ENCODE assay signal across 10 cellular contexts in genomic region chr13:46866150-46866549, GRCh38. TPM values are rescaled to one million over a fixed set of nuclear protein-coding genes. Genes with fewer than 3 reads are reported as not detected.
A peak's percentile ranks its signal among the peaks of the same experiment; 100 is the strongest.
DNase-seq lines count a peak whose midpoint lies in the region; ATAC-seq and TF ChIP-seq lines count a peak whose summit lies in the region.
"Had no signal": no experiment of that assay in that cellular context is flagged by ENCODE, and none has a peak within 500 bp of the region (broad histone marks: within the 10 kb centered on the region; RNA-seq: fewer than 3 reads in every experiment).

No MANE protein-coding gene starts in this region.

- no peaks in the 10 kb centered on the region for H3K4me1 Mint-ChIP-seq in neural progenitor cell

- DNase-seq in NCI-H146 (lab: John Stamatoyannopoulos, UW) (peak; percentile 1), NCI-H146 treated with DMSO at 0.1 percent for 48 hours (lab: John Stamatoyannopoulos, UW; ENCODE audit: unreplicated experiment) (no peak), NCI-H82 (lab: John Stamatoyannopoulos, UW) (peak; percentile 96), erythroblast (lab: John Stamatoyannopoulos, UW) (peak; percentile 44 to 50), neural progenitor cell (ENCODE audit: low spot score) (peak; percentile 4), NCI-H187 (lab: John Stamatoyannopoulos, UW) (no peak)
- DNase-seq: T-cell had no signal

- H3K4me2 ChIP-seq in neural progenitor cell, result no peak overlapping the region

- no peaks in the 10 kb centered on the region for H3K27me3 ChIP-seq in neural progenitor cell
- H3K27me3 ChIP-seq: tibial nerve had no signal

- H3K27ac Mint-ChIP-seq in neural progenitor cell, result no peak overlapping the region
- H3K27ac Mint-ChIP-seq: T-cell had no signal

- H3K4me1 ChIP-seq in neural progenitor cell, result no peaks in the 10 kb centered on the region
- H3K4me1 ChIP-seq: tibial nerve had no signal

- H3K9ac ChIP-seq in neural progenitor cell, result no peak overlapping the region

- H3K9me3 ChIP-seq in neural progenitor cell (ENCODE audit: low read depth), result no peaks in the 10 kb centered on the region
- H3K9me3 ChIP-seq: tibial nerve had no signal

- no peak for TF ChIP-seq CTCF in neural progenitor cell (IDR thresholded peaks at IDR 0.05)

- TF ChIP-seq POLR2A in erythroblast (IDR thresholded peaks at IDR 0.05; ENCODE audit: low read length), result no peak

- H3K36me3 ChIP-seq in neural progenitor cell, result no peaks in the 10 kb centered on the region
- H3K36me3 ChIP-seq: tibial nerve had no signal

- no peak overlapping the region for H2AFZ ChIP-seq in neural progenitor cell (replicated peaks)

- H3K9me3 Mint-ChIP-seq in neural progenitor cell, result no peaks in the 10 kb centered on the region
- H3K9me3 Mint-ChIP-seq: T-cell had no signal

- H4K20me1 ChIP-seq in neural progenitor cell (ENCODE audit: low read depth), result no peaks in the 10 kb centered on the region

- no peaks in the 10 kb centered on the region for H3K79me2 ChIP-seq in neural progenitor cell (ENCODE audit: low read depth)

- peaks cover 5% of the 10 kb centered on the region for H3K27me3 Mint-ChIP-seq in neural progenitor cell (ENCODE audit: insufficient read depth, low read depth)

- H3K36me3 Mint-ChIP-seq in neural progenitor cell, result no peaks in the 10 kb centered on the region
- H3K36me3 Mint-ChIP-seq: T-cell had no signal

- no peak overlapping the region for H3K27ac ChIP-seq in neural progenitor cell
- H3K27ac ChIP-seq: tibial nerve had no signal

- H3F3A ChIP-seq in neural progenitor cell (ENCODE audit: low read depth), result no peaks in the 10 kb centered on the region

- H3K4me3 ChIP-seq in neural progenitor cell, result no peak overlapping the region
- H3K4me3 ChIP-seq: tibial nerve had no signal

- no peak overlapping the region for H3K4me3 Mint-ChIP-seq in neural progenitor cell
- H3K4me3 Mint-ChIP-seq: T-cell had no signal

- ATAC-seq in HG03378 (IDR thresholded peaks at IDR 0.05; ENCODE audit: unreplicated experiment) (no peak), HG02938 (IDR thresholded peaks at IDR 0.05; ENCODE audit: unreplicated experiment) (no peak)

RNA-seq across cellular contexts. Expression of gene HTR2A, which starts 30.7 kb away (rescaled TPM):
- 0.19 TPM in 1 of 2 replicates, not detected in the other for total RNA-seq in neural progenitor cell (ENCODE audit: low replicate concordance)
- total RNA-seq: T-cell had no signal

Comparison
In these comparisons a context has a peak if more than half of its experiments do, and no peak if none do; other contexts are left out.
1. DNase-seq: peak in NCI-H146 (single experiment), NCI-H82 (single experiment), erythroblast (2 of 2) and neural progenitor cell (single experiment); none in NCI-H146 treated with DMSO at 0.1 percent for 48 hours (single experiment) and NCI-H187 (0 of 2).